ENCODE assay signal across 23 cellular contexts in the genomic region with DNA sequence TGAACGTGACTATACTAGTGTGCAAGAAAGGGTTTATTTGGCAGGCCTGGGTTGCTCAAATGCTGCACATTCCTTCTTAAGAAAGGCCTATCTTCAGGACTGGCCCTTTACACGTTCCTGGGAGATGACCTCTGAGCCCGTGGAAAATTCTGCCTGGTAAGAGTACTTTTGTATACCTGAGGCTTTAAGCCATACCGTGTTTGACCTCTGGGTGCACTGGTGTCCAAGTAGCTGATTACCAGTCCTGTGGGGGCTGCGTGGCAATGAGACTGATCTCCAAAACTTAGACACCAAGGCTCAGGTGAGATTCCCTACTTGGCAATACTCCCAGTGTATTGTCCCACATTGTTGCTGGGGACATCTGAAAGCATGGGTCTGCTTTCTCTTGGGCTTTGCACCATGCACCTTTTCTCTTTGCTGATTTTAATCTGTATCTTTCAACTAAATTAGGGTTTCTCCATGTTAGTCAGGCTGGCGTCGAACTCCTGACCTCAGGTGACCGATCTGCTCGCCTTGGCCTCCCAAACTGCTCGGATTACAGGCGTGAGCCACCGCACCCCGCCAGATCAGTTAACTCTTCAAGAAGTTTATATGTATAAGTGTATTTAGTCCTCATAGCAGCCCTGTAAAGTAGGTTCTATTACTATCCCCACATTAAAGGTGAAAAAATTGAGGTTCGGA. TPM values are rescaled to one million over a fixed set of nuclear protein-coding genes. Genes with fewer than 3 reads are reported as not detected.
A peak's percentile ranks its signal among the peaks of the same experiment; 100 is the strongest.
DNase-seq lines count a peak whose midpoint lies in the region; ATAC-seq, FAIRE-seq and TF ChIP-seq lines count a peak whose summit lies in the region.
"Had no signal": no experiment of that assay in that cellular context is flagged by ENCODE, and none has a peak within 500 bp of the region (broad histone marks: within the 10 kb centered on the region; RNA-seq: fewer than 3 reads in every experiment).

No MANE protein-coding gene starts in this region.

- 74% methylated on average over 14 of the region's 14 CpGs for WGBS in K562 (ENCODE audit: insufficient coverage, low coverage, missing lambda C conversion rate)

- RAD21 ChIA-PET in HCT116 (lab: Charles Lee; ENCODE audit: low non-redundant PET in 1 of 2, low total read pairs in 2 of 2, uncharacterized antibody in 2 of 2, unreplicated experiment in 2 of 2): no interaction called here

- no peak for DNase-seq in CD14-positive monocyte (ENCODE audit: low spot score)
- no peak for DNase-seq in HCT116 (ENCODE audit: low read depth, low spot score)
- peak in 1 of 4 experiments; percentile 25 for DNase-seq in K562 (ENCODE audit: extremely low read depth in 1 of 4, low spot score in 3 of 4)
- no peak for DNase-seq in lower lobe of right lung
- DNase-seq in HT-29 (ENCODE audit: low spot score): no peak
- no peak for DNase-seq in PC-3
- no peak for DNase-seq in AG08396 (ENCODE audit: low spot score)
- DNase-seq: activated CD4-positive, alpha-beta T cell treated with anti-CD3 and anti-CD28 coated beads for 1 hour; activated gamma-delta T cell; aorta; COR-L47; hippocampal formation; mucosa of descending colon; NCI-H526; SIG-M5; stimulated activated CD4-positive, alpha-beta T cell treated with anti-CD3 and anti-CD28 coated beads, Interleukin-15, amount 100 ng/mL, for 24 hours had no signal

- ATAC-seq in HCT116 (peak; percentile 49), K562 (peak; percentile 74), lower lobe of right lung (peak; percentile 15 to 57), PC-3 (no peak), HG03520 (IDR thresholded peaks at IDR 0.05; ENCODE audit: unreplicated experiment) (no peak)
- ATAC-seq: mucosa of descending colon; stimulated activated memory B cell treated with anti-CD40 and anti-IgM and Interleukin-4, amounts not matched to agents 10 μg/mL and 1 μg/mL and 100 μg/mL, for 72 hours had no signal

- no peaks in the 10 kb centered on the region for H3F3A ChIP-seq in PC-3 (ENCODE audit: low read length, unreplicated experiment)

- H3K4me3 ChIP-seq in HCT116 (replicated peaks in 1 of 2; ENCODE audit: low read depth in 1 of 2, low read length in 2 of 2): no peak overlapping the region
- no peak overlapping the region for H3K4me3 ChIP-seq in K562
- H3K4me3 ChIP-seq in lower lobe of right lung: no peak overlapping the region
- no peak overlapping the region for H3K4me3 ChIP-seq in PC-3 (ENCODE audit: low read length)
- H3K4me3 ChIP-seq: mucosa of descending colon, right atrium auricular region, tibial nerve had no signal

- no peak for FAIRE-seq in K562 (lab: Jason Lieb, UNC)
- FAIRE-seq: colon, G401.6 had no signal

- in situ Hi-C loops in K562 (cut with MboI): no loop called here

- H3K27me3 ChIP-seq in HCT116 (ENCODE audit: insufficient read depth, low read length) (no peaks in the 10 kb centered on the region), K562 (ENCODE audit: control insufficient read depth in 2 of 2, insufficient read depth in 2 of 2, low read length in 2 of 2) (no peaks in the 10 kb centered on the region), lower lobe of right lung (ENCODE audit: low read depth) (no peaks in the 10 kb centered on the region), PC-3 (ENCODE audit: low read length) (no peaks in the 10 kb centered on the region)
- H3K27me3 ChIP-seq: right atrium auricular region, tibial nerve had no signal

- H3K36me3 ChIP-seq in HCT116 (ENCODE audit: control insufficient read depth in 1 of 2, insufficient read depth in 2 of 2, low read length in 2 of 2) (no peaks in the 10 kb centered on the region; a peak in 1 of 4 replicates), K562 (ENCODE audit: control insufficient read depth, insufficient read depth, low read length) (peaks cover 28% of the 10 kb centered on the region; the same call in 2 of the 3 replicates), lower lobe of right lung (no peaks in the 10 kb centered on the region), PC-3 (ENCODE audit: low read depth, low read length) (peaks cover 17% of the 10 kb centered on the region)
- H3K36me3 ChIP-seq: right atrium auricular region, tibial nerve had no signal

- H3K4me2 ChIP-seq in HCT116 (ENCODE audit: low read length): no peak overlapping the region
- H3K4me2 ChIP-seq in K562 (ENCODE audit: insufficient read depth, low read length): no peak overlapping the region
- H3K4me2 ChIP-seq in PC-3 (ENCODE audit: low read length): no peak overlapping the region

- H3K4me1 ChIP-seq in HCT116 (ENCODE audit: control insufficient read depth in 1 of 2, insufficient read depth in 2 of 2, low read length in 2 of 2) (peaks cover 4 to 38% of the 10 kb centered on the region in 2 experiments; a peak in 2 of 4 replicates), K562 (replicated peaks in 1 of 2; ENCODE audit: control insufficient read depth in 2 of 2, insufficient read depth in 2 of 2, low read length in 2 of 2) (peaks cover 7 to 12% of the 10 kb centered on the region in 2 experiments), lower lobe of right lung (peaks cover 29% of the 10 kb centered on the region), PC-3 (ENCODE audit: insufficient read depth, low read length) (peaks cover 22% of the 10 kb centered on the region)

- no peak for TF ChIP-seq EP300 in K562 (IDR thresholded peaks at IDR 0.05; ENCODE audit: low read length)

- peaks cover 25% of the 10 kb centered on the region for H3K4me1 Mint-ChIP-seq in CD14-positive monocyte

- no peaks in the 10 kb centered on the region for H3K9me1 ChIP-seq in K562 (ENCODE audit: control insufficient read depth, insufficient read depth, low read length)

- TF ChIP-seq RAD21 in HCT116 (IDR thresholded peaks at IDR 0.05; ENCODE audit: low read depth) (no peak), K562 (CRISPR knock-in tag; conservative IDR thresholded peaks at IDR 0.05 in 1 of 2, IDR thresholded peaks at IDR 0.05 in 1 of 2) (no peak)

- H3K27ac Mint-ChIP-seq in CD14-positive monocyte: peak overlapping the region in 4 of 7 donors; percentile 31 to 83 (median 63)
- H3K27ac Mint-ChIP-seq: stimulated activated memory B cell treated with anti-CD40 and anti-IgM and Interleukin-4, amounts not matched to agents 10 μg/mL and 1 μg/mL and 100 μg/mL, for 72 hours had no signal

- no peaks in the 10 kb centered on the region for H3K27me3 Mint-ChIP-seq in CD14-positive monocyte (ENCODE audit: low read depth in 3 of 3)
- H3K27me3 Mint-ChIP-seq: stimulated activated memory B cell treated with anti-CD40 and anti-IgM and Interleukin-4, amounts not matched to agents 10 μg/mL and 1 μg/mL and 100 μg/mL, for 72 hours had no signal

- CTCF ChIA-PET in HCT116 (lab: Charles Lee) (no interaction called here), K562 (lab: Yijun Ruan, JAX; ENCODE audit: low intra/inter-chr PET ratio) (no interaction called here), PC-3 (lab: Charles Lee) (no interaction called here)

- H3K4me3 Mint-ChIP-seq in CD14-positive monocyte: no peak overlapping the region
- H3K4me3 Mint-ChIP-seq: stimulated activated memory B cell treated with anti-CD40 and anti-IgM and Interleukin-4, amounts not matched to agents 10 μg/mL and 1 μg/mL and 100 μg/mL, for 72 hours had no signal

- H3K79me2 ChIP-seq in HCT116 (ENCODE audit: insufficient read depth, low read length) (peaks cover 91% of the 10 kb centered on the region), K562 (ENCODE audit: control insufficient read depth, insufficient read depth, low read length) (peaks cover 80% of the 10 kb centered on the region), PC-3 (ENCODE audit: low read length) (peaks cover 85% of the 10 kb centered on the region)

- H4K20me1 ChIP-seq in HCT116 (ENCODE audit: insufficient read depth) (no peaks in the 10 kb centered on the region), K562 (replicated peaks; ENCODE audit: control insufficient read depth, insufficient read depth, low read length) (peaks cover 5% of the 10 kb centered on the region; the same call in 1 of the 2 replicates), PC-3 (ENCODE audit: low read length) (peaks cover 31% of the 10 kb centered on the region; the same call in 1 of the 2 replicates)

- H3K36me3 Mint-ChIP-seq in CD14-positive monocyte: peaks cover 19% of the 10 kb centered on the region in 2 donors

- TF ChIP-seq CTCF in CD14-positive monocyte (IDR thresholded peaks at IDR 0.05) (no peak), HCT116 (IDR thresholded peaks at IDR 0.05 in 2 of 3, conservative IDR thresholded peaks at IDR 0.05 in 1 of 3; ENCODE audit: borderline replicate concordance in 1 of 3, insufficient read depth in 1 of 3, low read depth in 2 of 3, low read length in 2 of 3) (peak in 1 of 3 experiments; percentile 14; a peak in 1 of 6 replicates), K562 (IDR thresholded peaks at IDR 0.05 in 2 of 3, conservative IDR thresholded peaks at IDR 0.05 in 1 of 3; ENCODE audit: insufficient read depth in 2 of 3, low read depth in 1 of 3, low read length in 3 of 3) (no peak), lower lobe of right lung (IDR thresholded peaks at IDR 0.05) (no peak), PC-3 (conservative IDR thresholded peaks at IDR 0.05; ENCODE audit: low read depth, low read length) (no peak)

- no peaks in the 10 kb centered on the region for H3K9me3 ChIP-seq in HCT116 (ENCODE audit: control insufficient read depth in 1 of 2, insufficient read depth in 1 of 2, low read depth in 1 of 2, low read length in 2 of 2)
- no peaks in the 10 kb centered on the region for H3K9me3 ChIP-seq in K562 (replicated peaks; ENCODE audit: control insufficient read depth, insufficient read depth, low read depth, low read length)
- H3K9me3 ChIP-seq in lower lobe of right lung: no peaks in the 10 kb centered on the region
- H3K9me3 ChIP-seq in PC-3 (ENCODE audit: low read length): 0 out of 2 replicates have a peak, but pooled peaks cover under 1% of the 10 kb centered on the region
- H3K9me3 ChIP-seq: mucosa of descending colon, right atrium auricular region, tibial nerve had no signal

- H3K27ac ChIP-seq in HCT116 (ENCODE audit: low read depth, low read length) (no peak overlapping the region), K562 (ENCODE audit: extremely low read depth, low read depth, low read length) (no peak overlapping the region), lower lobe of right lung (no peak overlapping the region), PC-3 (ENCODE audit: low read length) (no peak overlapping the region)
- H3K27ac ChIP-seq: right atrium auricular region, tibial nerve had no signal

- H3K9ac ChIP-seq in HCT116 (ENCODE audit: low read length): no peak overlapping the region
- H3K9ac ChIP-seq in K562 (ENCODE audit: insufficient read depth in 1 of 2, low read depth in 2 of 2, low read length in 2 of 2): no peak overlapping the region
- H3K9ac ChIP-seq in PC-3 (ENCODE audit: low read length): no peak overlapping the region

- POLR2A ChIA-PET in HCT116 (lab: Charles Lee): no interaction called here
- POLR2A ChIA-PET in K562 (lab: Yijun Ruan, JAX): interaction anchor here (0.6 to 1.0 kb wide), 2 partner anchors 34 to 48 kb away, joined by 3 read pairs; no protein-coding TSS in a partner anchor
- POLR2A ChIA-PET in PC-3 (lab: Charles Lee; ENCODE audit: unreplicated experiment): no interaction called here

- H2AFZ ChIP-seq in HCT116 (ENCODE audit: low read depth, low read length, poor library complexity, severe bottlenecking): no peak overlapping the region
- H2AFZ ChIP-seq in K562 (ENCODE audit: low read depth, low read length): no peak overlapping the region
- no peak overlapping the region for H2AFZ ChIP-seq in PC-3 (ENCODE audit: low read length)

- intact Hi-C loops in CD14-positive monocyte (cut with micrococcal nuclease): no loop called here
- intact Hi-C loops in HCT116 (cut with micrococcal nuclease): no loop called here
- intact Hi-C loops in K562 (cut with micrococcal nuclease): no loop called here
- intact Hi-C loops in lower lobe of right lung (cut with DNase I): no loop called here
- intact Hi-C loops in PC-3 (cut with micrococcal nuclease): loop anchor here (5.0 to 10.0 kb wide), 2 partner anchors 41 to 88 kb away; no protein-coding TSS in a partner anchor

- peaks cover 0 to 2% (median 0%) of the 10 kb centered on the region in 7 donors for H3K9me3 Mint-ChIP-seq in CD14-positive monocyte
- H3K9me3 Mint-ChIP-seq: stimulated activated memory B cell treated with anti-CD40 and anti-IgM and Interleukin-4, amounts not matched to agents 10 μg/mL and 1 μg/mL and 100 μg/mL, for 72 hours; T-helper 2 cell treated with Interferon-gamma antibody and Interleukin-4, amounts not matched to agents 5 μg/mL and 100 μg/mL, for 36 hours had no signal

- BruUV-seq in HCT116 (replicated peaks; lab: Mats Ljungman, UMichigan) (no TSS peak), K562 (replicated peaks; lab: Mats Ljungman, UMichigan) (no TSS peak), PC-3 (replicated peaks; lab: Mats Ljungman, UMichigan) (no TSS peak)

- H3K9me2 ChIP-seq in HCT116 (ENCODE audit: insufficient read depth) (no peaks in the 10 kb centered on the region), PC-3 (replicated peaks; ENCODE audit: low read length) (no peaks in the 10 kb centered on the region)

- TF ChIP-seq POLR2A in HCT116 (IDR thresholded peaks at IDR 0.05; ENCODE audit: borderline replicate concordance, extremely low read depth, insufficient read depth, insufficient read length): no peak
- TF ChIP-seq POLR2A in K562 (conservative IDR thresholded peaks at IDR 0.05): no peak

RNA-seq across cellular contexts. Expression of a gene that starts 44.5 kb away (rescaled TPM):
- polyA plus RNA-seq in CD14-positive monocyte: 10 to 100 TPM; 11.8 to 16.5 TPM
- total RNA-seq in HCT116 (2021; ENCODE audit: unreplicated experiment): 41.2 TPM
- 19.7 and 20.4 TPM in 2 replicates for polyA plus RNA-seq in HCT116 (2012)
- 57.1 and 190 TPM in 2 replicates for total RNA-seq in K562 (2011; cell fraction: chromatin; rRNA removed; ENCODE audit: low replicate concordance)
- 19.0 and 31.5 TPM in 2 replicates for total RNA-seq in K562 (2011; cell fraction: nucleolus; rRNA removed)
- 65.5 and 113 TPM in 2 replicates for total RNA-seq in K562 (2011; cell fraction: nucleoplasm; rRNA removed)
- total RNA-seq in K562 (2014; rRNA removed): 25.7 and 38.8 TPM in 2 replicates
- 44.5 and 47.8 TPM in 2 replicates for total RNA-seq in K562 (2014; rRNA removed; fragmentation: Illumina TruSeq; extraction: Trizol)
- 55.2 and 58.4 TPM in 2 replicates for total RNA-seq in K562 (2015; rRNA removed; fragmentation: Illumina TruSeq; extraction: Trizol)
- total RNA-seq in K562 (2021): 40.8 and 42.1 TPM in 2 replicates
- 41.3 and 48.5 TPM in 2 replicates for polyA plus RNA-seq in K562 (2011; rRNA removed)
- polyA plus RNA-seq in K562 (2011; cell fraction: cytosol; rRNA removed): 19.0 and 20.8 TPM in 2 replicates
- polyA plus RNA-seq in K562 (2011; cell fraction: nucleus; rRNA removed): 63.7 and 71.6 TPM in 2 replicates
- 21.4 and 22.2 TPM in 2 replicates for polyA plus RNA-seq in K562 (2012)
- 37.0 and 40.2 TPM in 2 replicates for polyA plus RNA-seq in K562 (2014; fragmentation: Illumina TruSeq; extraction: Trizol)
- polyA plus RNA-seq in K562 (2014; fragmentation: Nextera tagmentation; extraction: Ambion mirVana): 10 to 100 TPM in 1 of 2 experiments, 1 to 10 TPM in 1; 9.3 to 12.6 TPM
- polyA plus RNA-seq in K562 (2014; rRNA removed): 19.2 and 20.3 TPM in 2 replicates
- 83.2 and 90.5 TPM in 2 replicates for polyA minus RNA-seq in K562 (2011; rRNA and poly(A)+ RNA removed)
- 44.4 and 48.8 TPM in 2 replicates for polyA minus RNA-seq in K562 (2011; cell fraction: cytosol; rRNA and poly(A)+ RNA removed)
- polyA minus RNA-seq in K562 (2011; cell fraction: nucleus; rRNA and poly(A)+ RNA removed): 31.0 and 64.2 TPM in 2 replicates
- 36.4 TPM for total RNA-seq in lower lobe of right lung
- 32.9 and 33.3 TPM in 2 replicates for total RNA-seq in HT-29 (2014; rRNA removed; shearing (Covaris generic))
- 28.8 and 36.7 TPM in 2 replicates for total RNA-seq in PC-3 (2014; rRNA removed)

Comparison
In these comparisons a context has a peak if more than half of its experiments do, and no peak if none do; other contexts are left out.
1. ATAC-seq: peak in HCT116 (single experiment), K562 (single experiment) and lower lobe of right lung (2 of 2); none in PC-3 (single experiment) and HG03520 (single experiment).